1 cellular context compared by ENCODE assay signal in genomic region chr11:95453616-95454118, GRCh38.
TF ChIP-seq lines count a peak whose summit lies in the region.

No MANE protein-coding gene starts in this region.

TF ChIP-seq in GM23338, 12 proteins besides CTCF, POLR2A, EP300 and RAD21 (continued from another document):
- TF ChIP-seq ZNF462 (CRISPR knock-in tag; IDR thresholded peaks at IDR 0.05) (no peak), NANOG (IDR thresholded peaks at IDR 0.05; ENCODE audit: borderline replicate concordance) (no peak), CREB1 (CRISPR knock-in tag; IDR thresholded peaks at IDR 0.05; ENCODE audit: low read depth) (no peak), STAT1 (IDR thresholded peaks at IDR 0.05; ENCODE audit: unreplicated experiment) (no peak)
TF ChIP-seq in GM23338: peak in this region for 0.
